ENCODE assay signal across 8 cellular contexts in genomic region chr1:46615735-46616134, GRCh38. TPM values are rescaled to one million over a fixed set of nuclear protein-coding genes. Genes with fewer than 3 reads are reported as not detected.
DNase-seq lines count a peak whose midpoint lies in the region; ATAC-seq, FAIRE-seq and TF ChIP-seq lines count a peak whose summit lies in the region.

No MANE protein-coding gene starts in this region.

- intact Hi-C loops in A673 (cut with micrococcal nuclease; ENCODE audit: unreplicated experiment) (no loop called here), GM12878 (cut with micrococcal nuclease; ENCODE audit: unreplicated experiment) (loop anchor here (5.0 kb wide), 2 partner anchors 52 to 102 kb away; partner anchors contain the start of genes ATPAF1 and EFCAB14)

- ATAC-seq in HG03066 (IDR thresholded peaks at IDR 0.05; ENCODE audit: low read depth, unreplicated experiment) = peak; percentile 8
- peak; percentile 7 for ATAC-seq in GM12878

- no peak overlapping the region for H3K27ac Mint-ChIP-seq in mesothelial cell of epicardium

- WGBS in GM12878 (ENCODE audit: insufficient coverage, insufficient replicate concordance, low lambda C conversion rate, missing lambda C conversion rate) = 18% methylated on average over 3 of the region's 3 CpGs

- RAD21 ChIA-PET in GM12878 (lab: Charles Lee; ENCODE audit: unreplicated experiment) = interaction anchor here (2.1 to 4.3 kb wide), 4 partner anchors 9 to 103 kb away, joined by 7 to 41 read pairs (median 10); partner anchors contain the start of genes EFCAB14 and MKNK1

- H3K9me3 ChIP-seq in A673 (ENCODE audit: low read depth, low read length, poor library complexity, severe bottlenecking) (no peaks in the 10 kb centered on the region), GM12878 (replicated peaks; ENCODE audit: control insufficient read depth, insufficient read depth, low read length) (no peaks in the 10 kb centered on the region)

- H3K27me3 ChIP-seq in A673 (replicated peaks; ENCODE audit: insufficient read depth, low read depth, low read length, poor library complexity) (no peaks in the 10 kb centered on the region), GM12878 (replicated peaks in 1 of 2; ENCODE audit: control insufficient read depth in 2 of 2, insufficient read depth in 2 of 2, low read length in 1 of 2) (no peaks in the 10 kb centered on the region)

- no peaks in the 10 kb centered on the region for H3K9me3 Mint-ChIP-seq in mesothelial cell of epicardium

- H3K27ac ChIP-seq in A673 (ENCODE audit: low read depth, low read length, poor library complexity, severe bottlenecking) (peak overlapping the region; percentile 57), GM12878 (ENCODE audit: control insufficient read depth, insufficient read depth) (peak overlapping the region; percentile 84)

- no peak for TF ChIP-seq POLR2A in GM12878 (IDR thresholded peaks at IDR 0.05; ENCODE audit: low read depth, low read length)

- H2AFZ ChIP-seq in GM12878 (ENCODE audit: control insufficient read depth, low read depth, low read length) = peak overlapping the region; percentile 46; the same call in 1 of the 2 replicates

- H3K9ac ChIP-seq in GM12878 (ENCODE audit: control insufficient read depth, insufficient read depth, low read length) = peak overlapping the region; percentile 72

- FAIRE-seq in GM12878 (lab: Jason Lieb, UNC) = no peak

- no peak for TF ChIP-seq EP300 in GM12878 (IDR thresholded peaks at IDR 0.05; ENCODE audit: borderline replicate concordance in 1 of 2, control insufficient read depth in 1 of 2, low read depth in 2 of 2, low read length in 2 of 2)

- TF ChIP-seq CTCF in A673 (conservative IDR thresholded peaks at IDR 0.05; ENCODE audit: low read depth, low read length) (no peak), GM12878 (IDR thresholded peaks at IDR 0.05 in 2 of 3, conservative IDR thresholded peaks at IDR 0.05 in 1 of 3; ENCODE audit: control insufficient read depth in 2 of 3, extremely low read depth in 1 of 3, insufficient read depth in 1 of 3, low read depth in 3 of 3, low read length in 3 of 3) (no peak), mesothelial cell of epicardium (IDR thresholded peaks at IDR 0.05; ENCODE audit: unreplicated experiment) (no peak)

- peaks cover 30% of the 10 kb centered on the region for H3K4me1 Mint-ChIP-seq in mesothelial cell of epicardium

- no peak for TF ChIP-seq RAD21 in GM12878 (IDR thresholded peaks at IDR 0.05; ENCODE audit: insufficient read depth, low read depth, low read length)

- no peaks in the 10 kb centered on the region for H3K36me3 ChIP-seq in A673 (ENCODE audit: insufficient read depth, low read length, poor library complexity, severe bottlenecking)
- no peaks in the 10 kb centered on the region for H3K36me3 ChIP-seq in GM12878 (ENCODE audit: control insufficient read depth in 2 of 2, insufficient read depth in 2 of 2, low read length in 1 of 2)

- no peaks in the 10 kb centered on the region for H3K36me3 Mint-ChIP-seq in mesothelial cell of epicardium

- H3K4me3 ChIP-seq in A673 (ENCODE audit: low read depth, low read length, poor library complexity, severe bottlenecking) (peak overlapping the region; percentile 79), GM12878 (peak overlapping the region; percentile 96)

- peak overlapping the region; percentile 87 for H3K4me2 ChIP-seq in GM12878 (ENCODE audit: control insufficient read depth, insufficient read depth)

- SMC1A ChIA-PET in GM12878 (lab: Charles Lee; ENCODE audit: uncharacterized antibody, unreplicated experiment) = interaction anchor here (0.9 to 5.7 kb wide), 5 partner anchors 11 to 102 kb away, joined by 3 to 53 read pairs (median 8); partner anchors contain the start of genes ATPAF1, EFCAB14 and MKNK1

- DNase-seq in A673 (ENCODE audit: low spot score) = no peak
- no peak for DNase-seq in GM12878 (ENCODE audit: low read depth, low spot score)
- no peak for DNase-seq in mesothelial cell of epicardium (ENCODE audit: low spot score in 2 of 2, unreplicated experiment in 2 of 2)
- no peak for DNase-seq in central memory CD4-positive, alpha-beta T cell
- DNase-seq in NCI-H2107 treated with DMSO at 0.1 percent for 48 hours (lab: John Stamatoyannopoulos, UW; ENCODE audit: unreplicated experiment) = no peak
- DNase-seq in cerebellar nuclear complex (lab: John Stamatoyannopoulos, UW) = no peak
- no peak for DNase-seq in KBM-7

- in situ Hi-C loops in GM12878 (cut with MboI) = no loop called here
- in situ Hi-C loops in KBM-7 (cut with MboI; ENCODE audit: low pct_unique_long_range_greater_than_20kb, low sequenced_read_pairs) = no loop called here

- H4K20me1 ChIP-seq in GM12878 (ENCODE audit: control insufficient read depth, insufficient read depth) = no peaks in the 10 kb centered on the region

- H3K27me3 Mint-ChIP-seq in mesothelial cell of epicardium (ENCODE audit: low read depth) = peaks cover 6% of the 10 kb centered on the region

- CTCF ChIA-PET in A673 (lab: Charles Lee) = no interaction called here
- CTCF ChIA-PET in GM12878 (lab: Yijun Ruan, JAX) = interaction anchor here (0.6 to 4.3 kb wide), 6 partner anchors 9 to 113 kb away, joined by 3 to 30 read pairs (median 3); partner anchors contain the start of gene MKNK1

- peaks cover 36% of the 10 kb centered on the region for H3K79me2 ChIP-seq in GM12878 (ENCODE audit: control insufficient read depth, insufficient read depth, low read length)

- POLR2A ChIA-PET in A673 (lab: Charles Lee; ENCODE audit: low non-redundant PET) = no interaction called here
- POLR2A ChIA-PET in GM12878 (lab: Charles Lee) = interaction anchor here (0.5 to 8.8 kb wide), 6 partner anchors 12 to 413 kb away, joined by 3 to 124 read pairs (median 4); partner anchors contain the start of genes ATPAF1, EFCAB14 and MKNK1

- peak overlapping the region; percentile 88 for H3K4me3 Mint-ChIP-seq in mesothelial cell of epicardium

- peaks cover 12% of the 10 kb centered on the region for H3K4me1 ChIP-seq in A673 (ENCODE audit: insufficient read depth, low read length, poor library complexity, severe bottlenecking)
- H3K4me1 ChIP-seq in GM12878 (ENCODE audit: control insufficient read depth, insufficient read depth, low read length) = peaks cover 48% of the 10 kb centered on the region

- BruUV-seq in A673 (replicated peaks; lab: Mats Ljungman, UMichigan) = no TSS peak
- BruUV-seq in GM12878 (replicated peaks; lab: Mats Ljungman, UMichigan) = no TSS peak

RNA-seq across cellular contexts. Expression of gene MOB3C, which starts 0.9 kb away (rescaled TPM):
- total RNA-seq in A673 (2021) (2.5 and 3.7 TPM in 2 replicates), GM12878 (2014; rRNA removed) (10.3 and 11.1 TPM in 2 replicates), GM12878 (2014; rRNA removed; fragmentation: Illumina TruSeq; extraction: Trizol) (8.4 and 8.6 TPM in 2 replicates), GM12878 (2021) (9.9 and 11.4 TPM in 2 replicates), mesothelial cell of epicardium (10.6 to 11.5 TPM (median 11.0 TPM) in 3 replicates)
- 18.1 and 19.8 TPM in 2 replicates for total RNA-seq in GM12878 (2013; cell fraction: nucleolus; rRNA removed)
- 8.6 TPM for polyA plus RNA-seq in GM12878 (2011; ENCODE audit: low read depth)
- polyA plus RNA-seq in GM12878 (2011; rRNA removed) (12.4 and 16.0 TPM in 2 replicates), GM12878 (2014; fragmentation: Illumina TruSeq; extraction: Trizol) (10.3 and 12.8 TPM in 2 replicates), GM12878 (2014; fragmentation: Nextera tagmentation; extraction: Ambion mirVana) (1 to 10 TPM; 1.0 to 4.1 TPM), GM12878 (2014; rRNA removed) (9.8 and 10.7 TPM in 2 replicates), GM12878 (2016; fragmentation: Nextera tagmentation; extraction: Ambion mirVana) (1 to 10 TPM; 5.6 to 5.9 TPM)
- 16.4 and 17.1 TPM in 2 replicates for polyA plus RNA-seq in GM12878 (2011; cell fraction: cytosol; rRNA removed)
- polyA plus RNA-seq in GM12878 (2011; cell fraction: nucleus; rRNA removed) = 19.9 and 24.1 TPM in 2 replicates
- 10.2 and 11.3 TPM in 2 replicates for polyA plus RNA-seq in GM12878 (2012)
- polyA minus RNA-seq in GM12878 (2011; rRNA and poly(A)+ RNA removed) = 14.6 and 18.1 TPM in 2 replicates
- polyA minus RNA-seq in GM12878 (2011; cell fraction: cytosol; rRNA and poly(A)+ RNA removed) = 2.7 and 4.0 TPM in 2 replicates
- polyA minus RNA-seq in GM12878 (2011; cell fraction: nucleus; rRNA and poly(A)+ RNA removed) = 12.7 and 18.1 TPM in 2 replicates

RNA-seq across cellular contexts. Expression of gene MKNK1, which starts 11.7 kb away (rescaled TPM):
- total RNA-seq in A673 (2021) (22.7 and 32.0 TPM in 2 replicates), GM12878 (2014; rRNA removed) (19.1 and 20.0 TPM in 2 replicates), GM12878 (2014; rRNA removed; fragmentation: Illumina TruSeq; extraction: Trizol) (19.2 and 21.2 TPM in 2 replicates), GM12878 (2021) (22.1 and 29.1 TPM in 2 replicates), mesothelial cell of epicardium (30.6 to 34.8 TPM (median 31.0 TPM) in 3 replicates)
- 46.3 and 51.4 TPM in 2 replicates for total RNA-seq in GM12878 (2013; cell fraction: nucleolus; rRNA removed)
- 30.5 TPM for polyA plus RNA-seq in GM12878 (2011; ENCODE audit: low read depth)
- polyA plus RNA-seq in GM12878 (2011; rRNA removed) (27.8 and 34.6 TPM in 2 replicates), GM12878 (2014; fragmentation: Illumina TruSeq; extraction: Trizol) (26.3 and 34.6 TPM in 2 replicates), GM12878 (2014; fragmentation: Nextera tagmentation; extraction: Ambion mirVana) (10 to 100 TPM; 13.7 to 17.0 TPM), GM12878 (2014; rRNA removed) (29.9 and 30.2 TPM in 2 replicates), GM12878 (2016; fragmentation: Nextera tagmentation; extraction: Ambion mirVana) (10 to 100 TPM; 26.8 to 29.7 TPM)
- 27.9 and 31.4 TPM in 2 replicates for polyA plus RNA-seq in GM12878 (2011; cell fraction: cytosol; rRNA removed)
- polyA plus RNA-seq in GM12878 (2011; cell fraction: nucleus; rRNA removed) = 72.1 and 77.2 TPM in 2 replicates
- 19.6 and 25.7 TPM in 2 replicates for polyA plus RNA-seq in GM12878 (2012)
- 25.4 and 27.3 TPM in 2 replicates for polyA minus RNA-seq in GM12878 (2011; rRNA and poly(A)+ RNA removed)
- 5.7 and 10.1 TPM in 2 replicates for polyA minus RNA-seq in GM12878 (2011; cell fraction: cytosol; rRNA and poly(A)+ RNA removed)
- polyA minus RNA-seq in GM12878 (2011; cell fraction: nucleus; rRNA and poly(A)+ RNA removed) = 14.7 and 28.6 TPM in 2 replicates

RNA-seq across cellular contexts. Expression of gene ATPAF1, which starts 52.4 kb away (rescaled TPM):
- 41.7 and 51.9 TPM in 2 replicates for total RNA-seq in A673 (2021)
- total RNA-seq in GM12878 (2013; cell fraction: nucleolus; rRNA removed) = 31.8 and 37.1 TPM in 2 replicates
- 42.8 and 49.5 TPM in 2 replicates for total RNA-seq in GM12878 (2014; rRNA removed)
- 40.1 and 41.3 TPM in 2 replicates for total RNA-seq in GM12878 (2014; rRNA removed; fragmentation: Illumina TruSeq; extraction: Trizol)
- total RNA-seq in GM12878 (2021) = 39.6 and 40.2 TPM in 2 replicates
- polyA plus RNA-seq in GM12878 (2011; ENCODE audit: low read depth) = 49.3 TPM
- polyA plus RNA-seq in GM12878 (2011; rRNA removed) = 93.5 and 123 TPM in 2 replicates
- 69.3 and 105 TPM in 2 replicates for polyA plus RNA-seq in GM12878 (2011; cell fraction: cytosol; rRNA removed)
- 35.8 and 37.9 TPM in 2 replicates for polyA plus RNA-seq in GM12878 (2011; cell fraction: nucleus; rRNA removed)
- polyA plus RNA-seq in GM12878 (2012) = 35.3 and 44.8 TPM in 2 replicates
- polyA plus RNA-seq in GM12878 (2014; fragmentation: Illumina TruSeq; extraction: Trizol) = 61.1 and 67.6 TPM in 2 replicates
- 10 to 100 TPM; 15.2 to 32.6 TPM for polyA plus RNA-seq in GM12878 (2014; fragmentation: Nextera tagmentation; extraction: Ambion mirVana)
- 42.3 and 54.0 TPM in 2 replicates for polyA plus RNA-seq in GM12878 (2014; rRNA removed)
- polyA plus RNA-seq in GM12878 (2016; fragmentation: Nextera tagmentation; extraction: Ambion mirVana) = 10 to 100 TPM; 64.2 to 74.6 TPM
- 49.3 and 62.9 TPM in 2 replicates for polyA minus RNA-seq in GM12878 (2011; rRNA and poly(A)+ RNA removed)
- polyA minus RNA-seq in GM12878 (2011; cell fraction: cytosol; rRNA and poly(A)+ RNA removed) = 17.8 and 19.5 TPM in 2 replicates
- 13.5 and 17.1 TPM in 2 replicates for polyA minus RNA-seq in GM12878 (2011; cell fraction: nucleus; rRNA and poly(A)+ RNA removed)
- 38.4 to 40.5 TPM (median 38.5 TPM) in 3 replicates for total RNA-seq in mesothelial cell of epicardium

RNA-seq across cellular contexts. Expression of gene TEX38, which starts 55.9 kb away (rescaled TPM):
- total RNA-seq in A673 (2021) (not detected in 2 replicates), GM12878 (2014; rRNA removed) (not detected in 2 replicates), GM12878 (2014; rRNA removed; fragmentation: Illumina TruSeq; extraction: Trizol) (not detected in 2 replicates), GM12878 (2021) (not detected in 2 replicates), mesothelial cell of epicardium (0.42 to 0.57 TPM (median 0.49 TPM) in 3 replicates)
- not detected in 2 replicates for total RNA-seq in GM12878 (2013; cell fraction: nucleolus; rRNA removed)
- not detected for polyA plus RNA-seq in GM12878 (2011; ENCODE audit: low read depth)
- polyA plus RNA-seq in GM12878 (2011; rRNA removed) (0.07 TPM in 1 of 2 replicates, not detected in the other), GM12878 (2014; fragmentation: Illumina TruSeq; extraction: Trizol) (not detected in 2 replicates), GM12878 (2014; fragmentation: Nextera tagmentation; extraction: Ambion mirVana) (not detected), GM12878 (2014; rRNA removed) (not detected in 2 replicates), GM12878 (2016; fragmentation: Nextera tagmentation; extraction: Ambion mirVana) (under 1 TPM; 0.15 to 0.32 TPM)
- polyA plus RNA-seq in GM12878 (2011; cell fraction: cytosol; rRNA removed) = not detected in 2 replicates
- 0.15 TPM in 1 of 2 replicates, not detected in the other for polyA plus RNA-seq in GM12878 (2011; cell fraction: nucleus; rRNA removed)
- polyA plus RNA-seq in GM12878 (2012) = 0.32 TPM in 1 of 2 replicates, not detected in the other
- polyA minus RNA-seq in GM12878 (2011; rRNA and poly(A)+ RNA removed) = 0.21 TPM in 1 of 2 replicates, not detected in the other
- polyA minus RNA-seq in GM12878 (2011; cell fraction: cytosol; rRNA and poly(A)+ RNA removed) = not detected in 2 replicates
- not detected in 2 replicates for polyA minus RNA-seq in GM12878 (2011; cell fraction: nucleus; rRNA and poly(A)+ RNA removed)
